In the genomic region with DNA sequence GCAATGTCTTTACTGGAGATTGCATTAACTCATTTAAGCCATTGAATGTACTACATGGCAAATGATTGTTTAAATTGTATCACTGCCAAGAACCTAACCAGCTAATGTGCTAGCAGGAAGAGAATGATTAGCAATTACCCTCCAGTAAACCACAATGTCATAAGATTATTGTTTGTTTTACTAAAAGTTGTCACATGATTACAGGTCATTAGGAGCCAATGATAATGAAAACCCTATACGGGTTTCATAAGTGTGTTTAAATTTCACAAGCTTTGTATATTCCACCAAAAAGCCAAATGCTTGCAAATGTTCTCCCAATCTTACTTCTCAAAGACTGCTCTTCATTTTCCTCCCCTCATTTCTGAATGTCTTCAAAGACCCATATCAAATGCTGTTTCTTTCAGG, we compare ENCODE assay signal across 1 cellular context.
TF ChIP-seq lines count a peak whose summit lies in the region.

No MANE protein-coding gene starts in this region.

TF ChIP-seq in HEK293, 187 proteins besides CTCF, POLR2A, EP300 and RAD21 (continued from another document):
- TF ChIP-seq, protein P1, sequence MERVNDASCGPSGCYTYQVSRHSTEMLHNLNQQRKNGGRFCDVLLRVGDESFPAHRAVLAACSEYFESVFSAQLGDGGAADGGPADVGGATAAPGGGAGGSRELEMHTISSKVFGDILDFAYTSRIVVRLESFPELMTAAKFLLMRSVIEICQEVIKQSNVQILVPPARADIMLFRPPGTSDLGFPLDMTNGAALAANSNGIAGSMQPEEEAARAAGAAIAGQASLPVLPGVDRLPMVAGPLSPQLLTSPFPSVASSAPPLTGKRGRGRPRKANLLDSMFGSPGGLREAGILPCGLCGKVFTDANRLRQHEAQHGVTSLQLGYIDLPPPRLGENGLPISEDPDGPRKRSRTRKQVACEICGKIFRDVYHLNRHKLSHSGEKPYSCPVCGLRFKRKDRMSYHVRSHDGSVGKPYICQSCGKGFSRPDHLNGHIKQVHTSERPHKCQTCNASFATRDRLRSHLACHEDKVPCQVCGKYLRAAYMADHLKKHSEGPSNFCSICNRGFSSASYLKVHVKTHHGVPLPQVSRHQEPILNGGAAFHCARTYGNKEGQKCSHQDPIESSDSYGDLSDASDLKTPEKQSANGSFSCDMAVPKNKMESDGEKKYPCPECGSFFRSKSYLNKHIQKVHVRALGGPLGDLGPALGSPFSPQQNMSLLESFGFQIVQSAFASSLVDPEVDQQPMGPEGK (tag by site-specific recombination; IDR thresholded peaks at IDR 0.05) = peak; percentile 38
- TF ChIP-seq ZNF529 (tag by site-specific recombination; IDR thresholded peaks at IDR 0.05; ENCODE audit: insufficient replicate concordance) (no peak), ZNF146 (tag by site-specific recombination; IDR thresholded peaks at IDR 0.05) (no peak), ZNF701 (tag by site-specific recombination; IDR thresholded peaks at IDR 0.05) (no peak), KLF1 (tag by site-specific recombination; IDR thresholded peaks at IDR 0.05) (no peak), REPIN1 (tag by site-specific recombination; IDR thresholded peaks at IDR 0.05; ENCODE audit: low read depth) (0 out of 2 replicates have a peak, but pooled peaks have one; percentile 12), ZNF23 (tag by site-specific recombination; IDR thresholded peaks at IDR 0.05; ENCODE audit: borderline replicate concordance) (no peak), ZBTB1 (tag by site-specific recombination; IDR thresholded peaks at IDR 0.05) (0 out of 2 replicates have a peak, but pooled peaks have one; percentile 25), SP2 (tag by site-specific recombination; IDR thresholded peaks at IDR 0.05) (no peak), ZNF394 (tag by site-specific recombination; IDR thresholded peaks at IDR 0.05; ENCODE audit: borderline replicate concordance) (peak; percentile 25; the same call in 1 of the 2 replicates), GLIS2 (tag by site-specific recombination; IDR thresholded peaks at IDR 0.05) (no peak), SETDB1 (IDR thresholded peaks at IDR 0.05; ENCODE audit: insufficient read length, low read length) (no peak), ZNF629 (tag by site-specific recombination; IDR thresholded peaks at IDR 0.05) (peak; percentile 66), YY1 (tag by site-specific recombination; IDR thresholded peaks at IDR 0.05) (no peak), ZNF561 (tag by site-specific recombination; IDR thresholded peaks at IDR 0.05; ENCODE audit: borderline replicate concordance) (no peak), ZNF670 (tag by site-specific recombination; IDR thresholded peaks at IDR 0.05; ENCODE audit: low read depth) (no peak)
- TF ChIP-seq, protein P2, sequence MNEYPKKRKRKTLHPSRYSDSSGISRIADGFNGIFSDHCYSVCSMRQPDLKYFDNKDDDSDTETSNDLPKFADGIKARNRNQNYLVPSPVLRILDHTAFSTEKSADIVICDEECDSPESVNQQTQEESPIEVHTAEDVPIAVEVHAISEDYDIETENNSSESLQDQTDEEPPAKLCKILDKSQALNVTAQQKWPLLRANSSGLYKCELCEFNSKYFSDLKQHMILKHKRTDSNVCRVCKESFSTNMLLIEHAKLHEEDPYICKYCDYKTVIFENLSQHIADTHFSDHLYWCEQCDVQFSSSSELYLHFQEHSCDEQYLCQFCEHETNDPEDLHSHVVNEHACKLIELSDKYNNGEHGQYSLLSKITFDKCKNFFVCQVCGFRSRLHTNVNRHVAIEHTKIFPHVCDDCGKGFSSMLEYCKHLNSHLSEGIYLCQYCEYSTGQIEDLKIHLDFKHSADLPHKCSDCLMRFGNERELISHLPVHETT (tag by site-specific recombination; IDR thresholded peaks at IDR 0.05) = peak; percentile 57; the same call in 1 of the 2 replicates
- TF ChIP-seq, protein P3, sequence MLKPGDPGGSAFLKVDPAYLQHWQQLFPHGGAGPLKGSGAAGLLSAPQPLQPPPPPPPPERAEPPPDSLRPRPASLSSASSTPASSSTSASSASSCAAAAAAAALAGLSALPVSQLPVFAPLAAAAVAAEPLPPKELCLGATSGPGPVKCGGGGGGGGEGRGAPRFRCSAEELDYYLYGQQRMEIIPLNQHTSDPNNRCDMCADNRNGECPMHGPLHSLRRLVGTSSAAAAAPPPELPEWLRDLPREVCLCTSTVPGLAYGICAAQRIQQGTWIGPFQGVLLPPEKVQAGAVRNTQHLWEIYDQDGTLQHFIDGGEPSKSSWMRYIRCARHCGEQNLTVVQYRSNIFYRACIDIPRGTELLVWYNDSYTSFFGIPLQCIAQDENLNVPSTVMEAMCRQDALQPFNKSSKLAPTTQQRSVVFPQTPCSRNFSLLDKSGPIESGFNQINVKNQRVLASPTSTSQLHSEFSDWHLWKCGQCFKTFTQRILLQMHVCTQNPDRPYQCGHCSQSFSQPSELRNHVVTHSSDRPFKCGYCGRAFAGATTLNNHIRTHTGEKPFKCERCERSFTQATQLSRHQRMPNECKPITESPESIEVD (tag by site-specific recombination; IDR thresholded peaks at IDR 0.05) = peak; percentile 91
